In genomic region chr11:114063149-114063828, GRCh38 we compare ENCODE assay signal across 20 cellular contexts. TPM values are rescaled to one million over a fixed set of nuclear protein-coding genes. Genes with fewer than 3 reads are reported as not detected.
DNase-seq lines count a peak whose midpoint lies in the region; ATAC-seq and TF ChIP-seq lines count a peak whose summit lies in the region.
"Had no signal": no experiment of that assay in that cellular context is flagged by ENCODE, and none has a peak within 500 bp of the region (broad histone marks: within the 10 kb centered on the region; RNA-seq: fewer than 3 reads in every experiment).

No MANE protein-coding gene starts in this region.

- H2BK12ac ChIP-seq in mesenchymal stem cell (ENCODE audit: low read length in 2 of 2) = no peak overlapping the region

- H3K79me1 ChIP-seq in mesenchymal stem cell (replicated peaks; ENCODE audit: low read length, poor library complexity, severe bottlenecking) = no peaks in the 10 kb centered on the region

- H3K4me3 Mint-ChIP-seq in T-cell = peak overlapping the region in 1 of 3 donors; percentile 6
- H3K4me3 Mint-ChIP-seq in activated T-helper 1 cell treated with anti-CD3 and anti-CD28 coated beads, Interleukin-12 subunit alpha, Interleukin-12 subunit beta, Interleukin-2, Interleukin-4 antibody, amounts not matched to agents 30 ng/mL and 10 ng/mL and 1 ng/mL, durations not matched to agents 14 hours and 24 hours and 36 hours = no peak overlapping the region
- H3K4me3 Mint-ChIP-seq: activated CD4-positive, alpha-beta memory T cell treated with anti-CD3 and anti-CD28 coated beads, Interleukin-2, amount 10 ng/mL, durations not matched to agents 7 days and 5 days; HFFc6; stimulated activated memory B cell treated with anti-CD40 and anti-IgM and Interleukin-4, amounts not matched to agents 10 μg/mL and 1 μg/mL and 100 μg/mL, for 72 hours had no signal

- intact Hi-C loops in left lung (cut with DNase I) = loop anchor here in 1 of 2 donors (10.0 kb wide), 1 partner anchor 102 kb away; no protein-coding TSS in a partner anchor
- intact Hi-C loops in activated T-helper 1 cell treated with anti-CD3 and anti-CD28 coated beads, Interleukin-12 subunit alpha, Interleukin-12 subunit beta, Interleukin-2, Interleukin-4 antibody, amounts not matched to agents 30 ng/mL and 10 ng/mL and 1 ng/mL, durations not matched to agents 14 hours and 24 hours and 36 hours (cut with micrococcal nuclease) = no loop called here

- ATAC-seq in T-cell (replicated peaks in 1 of 4) (no peak), left lung (no peak)
- ATAC-seq: PC-3; stimulated activated memory B cell treated with anti-CD40 and anti-IgM and Interleukin-4, amounts not matched to agents 10 μg/mL and 1 μg/mL and 100 μg/mL, for 72 hours had no signal

- DNase-seq in T-cell = no peak
- DNase-seq in NCI-H1694 treated with DMSO at 0.1 percent for 48 hours (lab: John Stamatoyannopoulos, UW) = no peak
- DNase-seq in left lung = no peak
- no peak for DNase-seq in activated T-helper 1 cell treated with anti-CD3 and anti-CD28 coated beads, Interleukin-12 subunit alpha, Interleukin-12 subunit beta, Interleukin-2, Interleukin-4 antibody, amounts not matched to agents 30 ng/mL and 10 ng/mL and 1 ng/mL, durations not matched to agents 14 hours and 24 hours and 36 hours (ENCODE audit: low spot score)
- no peak for DNase-seq in mesenchymal stem cell
- DNase-seq: activated CD4-positive, alpha-beta memory T cell treated with anti-CD3 and anti-CD28 coated beads, Interleukin-2, amount 10 ng/mL, durations not matched to agents 7 days and 5 days; activated naive CD4-positive, alpha-beta T cell treated with Interleukin-2 at 50 U/mL for 16 hours; DMS53; effector memory CD4-positive, alpha-beta T cell; HFFc6; NCI-H2029 treated with DMSO at 0.1 percent for 48 hours; NCI-H526 treated with DMSO at 0.1 percent for 48 hours; PC-3; small intestine had no signal

- peaks cover 3% of the 10 kb centered on the region for H3K36me3 Mint-ChIP-seq in T-cell
- H3K36me3 Mint-ChIP-seq in activated T-helper 1 cell treated with anti-CD3 and anti-CD28 coated beads, Interleukin-12 subunit alpha, Interleukin-12 subunit beta, Interleukin-2, Interleukin-4 antibody, amounts not matched to agents 30 ng/mL and 10 ng/mL and 1 ng/mL, durations not matched to agents 14 hours and 24 hours and 36 hours (ENCODE audit: low read depth) = no peaks in the 10 kb centered on the region
- H3K36me3 Mint-ChIP-seq: stimulated activated memory B cell treated with anti-CD40 and anti-IgM and Interleukin-4, amounts not matched to agents 10 μg/mL and 1 μg/mL and 100 μg/mL, for 72 hours had no signal

- no peak overlapping the region for H3K9ac ChIP-seq in mesenchymal stem cell (ENCODE audit: low read length)

- H3K36me3 ChIP-seq in muscle layer of duodenum (ENCODE audit: control insufficient read depth in 1 of 2, insufficient read depth in 2 of 2, low read length in 2 of 2) = peaks cover 16 to 38% of the 10 kb centered on the region in 2 donors
- peaks cover 0 to 47% of the 10 kb centered on the region in 2 donors for H3K36me3 ChIP-seq in left lung
- H3K36me3 ChIP-seq in mesenchymal stem cell (ENCODE audit: control insufficient read depth in 1 of 2, insufficient read depth in 2 of 2, low read depth in 1 of 2, low read length in 2 of 2) = no peaks in the 10 kb centered on the region

- no peak overlapping the region for H2BK5ac ChIP-seq in mesenchymal stem cell (ENCODE audit: low read depth, low read length, poor library complexity, severe bottlenecking)

- H3K14ac ChIP-seq in mesenchymal stem cell (ENCODE audit: low read length in 2 of 2) = no peak overlapping the region

- WGBS in mesenchymal stem cell = 97% methylated on average over 26 of the region's 26 CpGs

- peaks cover 11 to 41% (median 20%) of the 10 kb centered on the region in 3 donors for H3K4me1 Mint-ChIP-seq in T-cell
- H3K4me1 Mint-ChIP-seq in activated T-helper 1 cell treated with anti-CD3 and anti-CD28 coated beads, Interleukin-12 subunit alpha, Interleukin-12 subunit beta, Interleukin-2, Interleukin-4 antibody, amounts not matched to agents 30 ng/mL and 10 ng/mL and 1 ng/mL, durations not matched to agents 14 hours and 24 hours and 36 hours (ENCODE audit: low read depth) = no peaks in the 10 kb centered on the region

- H3K27ac Mint-ChIP-seq in T-cell = peak overlapping the region; percentile 15 to 61
- no peak overlapping the region for H3K27ac Mint-ChIP-seq in activated T-helper 1 cell treated with anti-CD3 and anti-CD28 coated beads, Interleukin-12 subunit alpha, Interleukin-12 subunit beta, Interleukin-2, Interleukin-4 antibody, amounts not matched to agents 30 ng/mL and 10 ng/mL and 1 ng/mL, durations not matched to agents 14 hours and 24 hours and 36 hours
- H3K27ac Mint-ChIP-seq: activated CD4-positive, alpha-beta memory T cell treated with anti-CD3 and anti-CD28 coated beads, Interleukin-2, amount 10 ng/mL, durations not matched to agents 7 days and 5 days; HFFc6; stimulated activated memory B cell treated with anti-CD40 and anti-IgM and Interleukin-4, amounts not matched to agents 10 μg/mL and 1 μg/mL and 100 μg/mL, for 72 hours had no signal

- no peak overlapping the region for H2BK15ac ChIP-seq in mesenchymal stem cell (ENCODE audit: low read depth, poor library complexity, severe bottlenecking)

- no peak overlapping the region for H3K4ac ChIP-seq in mesenchymal stem cell (ENCODE audit: low read depth in 1 of 2, low read length in 2 of 2)

- no peak overlapping the region for H4K91ac ChIP-seq in mesenchymal stem cell (ENCODE audit: low read length)

- H3K18ac ChIP-seq in mesenchymal stem cell (ENCODE audit: low read depth in 1 of 2, low read length in 2 of 2) = no peak overlapping the region

- H3K4me3 ChIP-seq in muscle layer of duodenum (ENCODE audit: low read depth in 1 of 2, low read length in 2 of 2) = peak overlapping the region; percentile 21 to 42
- H3K4me3 ChIP-seq in left lung = peak overlapping the region in 1 of 2 donors; percentile 13
- H3K4me3 ChIP-seq in mesenchymal stem cell (ENCODE audit: insufficient read depth in 1 of 2, low read depth in 1 of 2, low read length in 2 of 2) = no peak overlapping the region
- H3K4me3 ChIP-seq: SK-N-MC had no signal

- no peak for TF ChIP-seq CTCF in left lung (IDR thresholded peaks at IDR 0.05)

- H3K9me3 Mint-ChIP-seq in T-cell = no peaks in the 10 kb centered on the region
- H3K9me3 Mint-ChIP-seq in activated T-helper 1 cell treated with anti-CD3 and anti-CD28 coated beads, Interleukin-12 subunit alpha, Interleukin-12 subunit beta, Interleukin-2, Interleukin-4 antibody, amounts not matched to agents 30 ng/mL and 10 ng/mL and 1 ng/mL, durations not matched to agents 14 hours and 24 hours and 36 hours = no peaks in the 10 kb centered on the region
- H3K9me3 Mint-ChIP-seq: activated CD4-positive, alpha-beta memory T cell treated with anti-CD3 and anti-CD28 coated beads, Interleukin-2, amount 10 ng/mL, durations not matched to agents 7 days and 5 days; HFFc6; stimulated activated memory B cell treated with anti-CD40 and anti-IgM and Interleukin-4, amounts not matched to agents 10 μg/mL and 1 μg/mL and 100 μg/mL, for 72 hours had no signal

- no peak overlapping the region for H3K23ac ChIP-seq in mesenchymal stem cell (ENCODE audit: low read length in 2 of 2)

- H3K27me3 ChIP-seq in muscle layer of duodenum (ENCODE audit: low read depth, low read length) = peaks cover 4% of the 10 kb centered on the region
- H3K27me3 ChIP-seq in left lung = peaks cover 0 to 18% of the 10 kb centered on the region in 2 donors
- H3K27me3 ChIP-seq in mesenchymal stem cell (ENCODE audit: control insufficient read depth in 1 of 2, insufficient read depth in 1 of 2, low read length in 2 of 2) = peaks cover 70 to 72% of the 10 kb centered on the region in 2 experiments

- H3K4me1 ChIP-seq in muscle layer of duodenum (ENCODE audit: control insufficient read depth in 1 of 2, insufficient read depth in 2 of 2, low read length in 2 of 2) (peaks cover 7 to 66% of the 10 kb centered on the region in 2 donors), left lung (peaks cover 22 to 80% of the 10 kb centered on the region in 2 donors), mesenchymal stem cell (ENCODE audit: control insufficient read depth, insufficient read depth, low read depth, low read length) (peaks cover 22% of the 10 kb centered on the region)

- no peak overlapping the region for H3K4me2 ChIP-seq in mesenchymal stem cell (ENCODE audit: low read length, poor library complexity, severe bottlenecking)

- H3K9me3 ChIP-seq in muscle layer of duodenum (ENCODE audit: control insufficient read depth in 1 of 2, low read length in 2 of 2) (no peaks in the 10 kb centered on the region), left lung (no peaks in the 10 kb centered on the region), mesenchymal stem cell (ENCODE audit: control insufficient read depth, low read length) (no peaks in the 10 kb centered on the region)

- no peak overlapping the region for H2AK5ac ChIP-seq in mesenchymal stem cell (ENCODE audit: low read length, severe bottlenecking)

- H2BK120ac ChIP-seq in mesenchymal stem cell (ENCODE audit: low read depth, low read length) = no peak overlapping the region

- CTCF ChIA-PET in T-cell (lab: Charles Lee) = no interaction called here

- H3K27ac ChIP-seq in cingulate gyrus (ENCODE audit: low read depth, low read length) (peak overlapping the region; percentile 54), muscle layer of duodenum (ENCODE audit: low read length) (no peak overlapping the region), temporal lobe (ENCODE audit: low read depth, low read length) (peak overlapping the region; percentile 17), left lung (no peak overlapping the region), mesenchymal stem cell (ENCODE audit: low read length, poor library complexity, severe bottlenecking) (no peak overlapping the region)
- H3K27ac ChIP-seq: SK-N-MC had no signal

- H4K8ac ChIP-seq in mesenchymal stem cell (ENCODE audit: low read length) = no peak overlapping the region

- no peak overlapping the region for H2AFZ ChIP-seq in mesenchymal stem cell (ENCODE audit: low read depth, low read length)

- POLR2A ChIA-PET in T-cell (lab: Charles Lee) = no interaction called here

- H3K27me3 Mint-ChIP-seq in T-cell = peaks cover 0 to 7% of the 10 kb centered on the region in 2 donors
- peaks cover 39% of the 10 kb centered on the region for H3K27me3 Mint-ChIP-seq in activated T-helper 1 cell treated with anti-CD3 and anti-CD28 coated beads, Interleukin-12 subunit alpha, Interleukin-12 subunit beta, Interleukin-2, Interleukin-4 antibody, amounts not matched to agents 30 ng/mL and 10 ng/mL and 1 ng/mL, durations not matched to agents 14 hours and 24 hours and 36 hours (ENCODE audit: insufficient read depth)

RNA-seq across cellular contexts. Expression of gene ZBTB16, which starts 3.8 kb away (rescaled TPM):
- 10 to 100 TPM in 3 of 5 donors, 1 to 10 TPM in 2; 8.3 to 20.5 (median 12.4) TPM for total RNA-seq in T-cell
- total RNA-seq in temporal lobe = 8.4 TPM
- 10 to 100 TPM; 52.5 to 55.6 TPM for total RNA-seq in left lung
- 3.4 and 3.9 TPM in 2 replicates for total RNA-seq in activated T-helper 1 cell treated with anti-CD3 and anti-CD28 coated beads, Interleukin-12 subunit alpha, Interleukin-12 subunit beta, Interleukin-2, Interleukin-4 antibody, amounts not matched to agents 30 ng/mL and 10 ng/mL and 1 ng/mL, durations not matched to agents 14 hours and 24 hours and 36 hours
- 2.4 TPM for polyA plus RNA-seq in mesenchymal stem cell (2013, experiment 1 of 2)
- polyA plus RNA-seq in mesenchymal stem cell (2013, experiment 2 of 2) = 2.1 TPM
- total RNA-seq: HFFc6, PC-3 had no signal
- polyA plus RNA-seq: BJ had no signal

Comparison
In these comparisons a context has a peak if more than half of its experiments do, and no peak if none do; other contexts are left out.
1. H3K27ac ChIP-seq: peak in cingulate gyrus (single experiment) and temporal lobe (single experiment); none in muscle layer of duodenum (single experiment), left lung (0 of 2) and mesenchymal stem cell (single experiment).
2. H3K4me3 ChIP-seq: peak in muscle layer of duodenum (2 of 2); none in mesenchymal stem cell (0 of 2).